ENCODE assay signal across 31 cellular contexts in the genomic region with DNA sequence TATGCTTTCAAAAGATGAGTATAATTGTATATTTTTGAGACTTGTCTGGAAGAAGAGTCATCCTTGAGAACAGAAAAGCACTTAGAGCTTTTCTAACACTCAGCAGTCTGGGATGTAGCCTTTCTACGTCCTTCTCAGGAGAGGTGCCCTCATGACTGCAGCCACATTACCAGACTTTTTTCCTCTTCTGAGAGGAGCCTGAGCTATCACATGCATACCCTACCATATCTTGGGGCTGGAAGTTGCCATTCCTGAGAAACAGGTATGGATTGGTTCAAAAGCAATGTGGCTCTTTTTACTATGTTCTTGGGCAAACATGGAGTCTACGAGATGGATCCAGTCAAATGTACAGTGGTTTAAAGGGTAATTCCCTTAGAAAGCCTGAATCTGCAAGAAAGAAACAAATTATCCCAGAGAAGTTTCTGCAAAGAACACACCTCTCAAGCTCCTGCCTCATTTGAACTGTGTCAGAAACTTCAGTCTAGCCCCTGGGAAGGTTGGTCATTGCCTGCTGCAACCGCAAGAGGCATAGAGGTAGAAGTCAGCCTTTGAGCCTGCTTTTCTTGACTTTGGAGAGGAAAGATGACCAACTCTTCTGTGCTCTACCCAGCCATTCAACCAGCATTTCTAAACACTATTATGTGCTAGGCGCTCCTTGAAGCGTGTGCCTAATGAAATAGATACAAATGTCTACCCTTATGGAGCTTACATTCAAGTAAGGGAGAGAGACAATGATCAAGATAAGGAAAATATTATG.
"Had no signal": no experiment of that assay in that cellular context is flagged by ENCODE, and none has a peak within 500 bp of the region (broad histone marks: within the 10 kb centered on the region; RNA-seq: fewer than 3 reads in every experiment).

No MANE protein-coding gene starts in this region.

- H3K4me3 ChIP-seq: adrenal gland, body of pancreas, breast epithelium had no signal

- H3K27me3 ChIP-seq: adrenal gland, body of pancreas, brain microvascular endothelial cell, breast epithelium had no signal

- H3K27ac ChIP-seq: adrenal gland, body of pancreas, brain microvascular endothelial cell, breast epithelium, VCaP had no signal

- H3K9me3 ChIP-seq: adrenal gland, body of pancreas, breast epithelium had no signal

- ATAC-seq: activated CD8-positive, alpha-beta T cell treated with anti-CD3 and anti-CD28 coated beads for 36 hours; activated naive CD4-positive, alpha-beta T cell treated with anti-CD3 and anti-CD28 coated beads, Interleukin-2, amount 50 U/mL, for 72 hours; activated T-cell treated with anti-CD3 and anti-CD28 coated beads, Interleukin-2, amount 50 U/mL, for 4 hours; activated T-cell treated with anti-CD3 and anti-CD28 coated beads, Interleukin-2, amount 50 U/mL, for 72 hours; activated T-helper 17 cell treated with anti-CD3 and anti-CD28 coated beads, Interleukin-2, amount 50 U/mL, for 72 hours; body of pancreas had no signal

- H3K4me1 ChIP-seq: adrenal gland, body of pancreas, breast epithelium had no signal

- DNase-seq: activated B cell treated with CpG ODN at 0.5 μM for 24 hours; activated CD4-positive, alpha-beta memory T cell treated with anti-CD3 and anti-CD28 coated beads for 36 hours; activated CD4-positive, alpha-beta T cell treated with anti-CD3 and anti-CD28 coated beads for 4 hours; activated CD4-positive, alpha-beta T cell treated with anti-CD3 and anti-CD28 coated beads, Interleukin-2, amount 10 ng/mL, durations not matched to agents 24 days and 14 days; activated CD4-positive, alpha-beta T cell treated with anti-CD3 and anti-CD28 coated beads, Interleukin-2, amount 50 U/mL, for 1 hour; activated CD4-positive, alpha-beta T cell treated with anti-CD3 and anti-CD28 coated beads, Interleukin-2, amount 50 U/mL, for 4 hours; activated CD4-positive, CD25-positive, alpha-beta regulatory T cell treated with anti-CD3 and anti-CD28 coated beads, Interleukin-2, amount 50 U/mL, for 72 hours; activated CD8-positive, alpha-beta memory T cell treated with anti-CD3 and anti-CD28 coated beads, Interleukin-2, amount 50 U/mL, for 4 hours; activated CD8-positive, alpha-beta T cell treated with anti-CD3 and anti-CD28 coated beads for 36 hours; activated effector memory CD4-positive, alpha-beta T cell treated with anti-CD3 and anti-CD28 coated beads, Interleukin-2, amount 50 U/mL, for 16 hours; activated gamma-delta T cell treated with Interleukin-2 at 50 U/mL for 16 hours; activated naive CD4-positive, alpha-beta T cell; activated naive CD4-positive, alpha-beta T cell treated with anti-CD3 and anti-CD28 coated beads for 36 hours; activated naive CD4-positive, alpha-beta T cell treated with anti-CD3 and anti-CD28 coated beads, Interleukin-2, amount 50 U/mL, for 16 hours; activated naive CD8-positive, alpha-beta T cell treated with anti-CD3 and anti-CD28 coated beads for 36 hours; activated T-cell treated with anti-CD3 and anti-CD28 coated beads for 4 hours; activated T-cell treated with anti-CD3 and anti-CD28 coated beads, Interleukin-2, amount 50 U/mL, for 1 hour; activated T-cell treated with anti-CD3 and anti-CD28 coated beads, Interleukin-2, amount 50 U/mL, for 4 hours; activated T-cell treated with anti-CD3 and anti-CD28 coated beads, Interleukin-2, amount 50 U/mL, for 72 hours; adrenal gland; amniotic stem cell; aorta; body of pancreas; brain microvascular endothelial cell; central memory CD4-positive, alpha-beta T cell; T-helper 2 cell; T-helper 9 cell had no signal

- H3K36me3 ChIP-seq: adrenal gland, brain microvascular endothelial cell, breast epithelium had no signal
